Comparison of ENCODE assay signal across 20 cellular contexts in genomic region chr14:60645191-60645590, GRCh38. TPM values are rescaled to one million over a fixed set of nuclear protein-coding genes. Genes with fewer than 3 reads are reported as not detected.
DNase-seq lines count a peak whose midpoint lies in the region; ATAC-seq, FAIRE-seq and TF ChIP-seq lines count a peak whose summit lies in the region.
"Had no signal": no experiment of that assay in that cellular context is flagged by ENCODE, and none has a peak within 500 bp of the region (broad histone marks: within the 10 kb centered on the region; RNA-seq: fewer than 3 reads in every experiment).

No MANE protein-coding gene starts in this region.

- no peaks in the 10 kb centered on the region for H4K20me1 ChIP-seq in MM.1S (ENCODE audit: insufficient read depth, low read length)

- H3K36me3 ChIP-seq in MM.1S (replicated peaks; ENCODE audit: insufficient read depth, low read length) (no peaks in the 10 kb centered on the region), bronchial epithelial cell (ENCODE audit: control insufficient read depth, insufficient read depth, low read length) (peaks cover 2% of the 10 kb centered on the region)
- H3K36me3 ChIP-seq: colonic mucosa, neural progenitor cell had no signal

- H3K36me3 Mint-ChIP-seq in osteocyte (ENCODE audit: unreplicated experiment), result peaks cover 76% of the 10 kb centered on the region
- H3K36me3 Mint-ChIP-seq: CD8-positive, alpha-beta memory T cell; neural progenitor cell had no signal

- H3K27me3 Mint-ChIP-seq in osteocyte (ENCODE audit: unreplicated experiment), result no peaks in the 10 kb centered on the region

- peak overlapping the region; percentile 81; the same call in 1 of the 2 replicates for H3K27ac ChIP-seq in MM.1S (ENCODE audit: low read length)
- H3K27ac ChIP-seq: colonic mucosa, neural progenitor cell, RWPE1 had no signal

- no peaks in the 10 kb centered on the region for H3K9me3 Mint-ChIP-seq in osteocyte (ENCODE audit: unreplicated experiment)
- H3K9me3 Mint-ChIP-seq: CD8-positive, alpha-beta memory T cell; neural progenitor cell; stimulated activated naive CD8-positive, alpha-beta T cell treated with anti-CD3 and anti-CD28 coated beads, Interleukin-15, Interleukin-2, amounts not matched to agents 100 ng/mL and 50 ng/mL, for 24 hours had no signal

- H2AFZ ChIP-seq in MM.1S (ENCODE audit: low read length), result no peak overlapping the region
- H2AFZ ChIP-seq: neural progenitor cell had no signal

- no peaks in the 10 kb centered on the region for H3K9me3 ChIP-seq in MM.1S (replicated peaks; ENCODE audit: insufficient read depth, low read length)
- H3K9me3 ChIP-seq: colonic mucosa had no signal

- no peaks in the 10 kb centered on the region for H3K9me2 ChIP-seq in MM.1S (replicated peaks; ENCODE audit: insufficient read depth, low read length)

- DNase-seq in GM10266 (ENCODE audit: extremely low spot score), result peak; percentile 24
- DNase-seq in MM.1S, result peak; percentile 80
- DNase-seq in bronchial epithelial cell (ENCODE audit: low read depth), result peak; percentile 42
- no peak for DNase-seq in osteocyte (ENCODE audit: extremely low spot score, unreplicated experiment)
- DNase-seq in NCI-H2029 (lab: John Stamatoyannopoulos, UW), result no peak
- DNase-seq in posterior vena cava (ENCODE audit: low spot score), result no peak
- no peak for DNase-seq in posterior cingulate gyrus
- DNase-seq: activated CD4-positive, alpha-beta T cell treated with anti-CD3 and anti-CD28 coated beads, Interleukin-2, amount 10 ng/mL, durations not matched to agents 24 days and 14 days; activated CD8-positive, alpha-beta memory T cell treated with anti-CD3 and anti-CD28 coated beads, Interleukin-2, amount 50 U/mL, for 4 hours; CD8-positive, alpha-beta memory T cell; colonic mucosa; HCEC 1CT; NCI-H1092 treated with DMSO at 0.1 percent for 48 hours; NCI-H226; SW 1271 had no signal

- no peak for FAIRE-seq in bronchial epithelial cell (lab: Jason Lieb, UNC)
- FAIRE-seq: K562 had no signal

- peaks cover 13% of the 10 kb centered on the region for H3F3A ChIP-seq in MM.1S (ENCODE audit: insufficient read depth, low read length)

- H3K4me2 ChIP-seq in MM.1S (ENCODE audit: low read depth, low read length), result peak overlapping the region; percentile 41; the same call in 1 of the 2 replicates
- H3K4me2 ChIP-seq: neural progenitor cell had no signal

- H3K4me3 ChIP-seq in MM.1S (ENCODE audit: low read length) (no peak overlapping the region), bronchial epithelial cell (ENCODE audit: low read depth, low read length) (no peak overlapping the region)
- H3K4me3 ChIP-seq: colonic mucosa, K562, neural progenitor cell had no signal

- no peak for TF ChIP-seq CTCF in GM10266 (IDR thresholded peaks at IDR 0.05; ENCODE audit: control insufficient read depth, insufficient read depth, low read depth, missing control alignments)
- no peak for TF ChIP-seq CTCF in MM.1S (IDR thresholded peaks at IDR 0.05; ENCODE audit: low read length)
- no peak for TF ChIP-seq CTCF in bronchial epithelial cell (IDR thresholded peaks at IDR 0.05; ENCODE audit: insufficient read depth, low read length, severe bottlenecking)
- TF ChIP-seq CTCF in osteocyte (IDR thresholded peaks at IDR 0.05), result no peak

- peak overlapping the region; percentile 99 for H3K4me3 Mint-ChIP-seq in osteocyte (ENCODE audit: unreplicated experiment)
- H3K4me3 Mint-ChIP-seq: activated CD4-positive, alpha-beta T cell treated with anti-CD3 and anti-CD28 coated beads, Interleukin-2, amount 10 ng/mL, durations not matched to agents 24 days and 14 days; CD8-positive, alpha-beta memory T cell; neural progenitor cell; stimulated activated naive CD8-positive, alpha-beta T cell treated with anti-CD3 and anti-CD28 coated beads, Interleukin-15, Interleukin-2, amounts not matched to agents 100 ng/mL and 50 ng/mL, for 24 hours had no signal

- ATAC-seq in HG02840 (IDR thresholded peaks at IDR 0.05; ENCODE audit: low FRiP score, unreplicated experiment), result no peak
- ATAC-seq: K562 had no signal

- peaks cover 38% of the 10 kb centered on the region for H3K4me1 Mint-ChIP-seq in osteocyte (ENCODE audit: unreplicated experiment)

- peak overlapping the region; percentile 99 for H3K27ac Mint-ChIP-seq in osteocyte (ENCODE audit: unreplicated experiment)
- H3K27ac Mint-ChIP-seq: activated CD4-positive, alpha-beta T cell treated with anti-CD3 and anti-CD28 coated beads, Interleukin-2, amount 10 ng/mL, durations not matched to agents 24 days and 14 days; CD8-positive, alpha-beta memory T cell; neural progenitor cell; stimulated activated naive CD8-positive, alpha-beta T cell treated with anti-CD3 and anti-CD28 coated beads, Interleukin-15, Interleukin-2, amounts not matched to agents 100 ng/mL and 50 ng/mL, for 24 hours had no signal

- H3K79me2 ChIP-seq in MM.1S (ENCODE audit: low read length), result no peaks in the 10 kb centered on the region

- H3K9ac ChIP-seq in MM.1S (ENCODE audit: low read length), result no peak overlapping the region
- H3K9ac ChIP-seq: neural progenitor cell had no signal

- intact Hi-C loops in posterior vena cava (cut with DNase I), result no loop called here
- intact Hi-C loops in posterior cingulate gyrus (cut with DNase I), result no loop called here

- peaks cover 14% of the 10 kb centered on the region for H3K4me1 ChIP-seq in MM.1S (ENCODE audit: low read length)

- peaks cover 7% of the 10 kb centered on the region; the same call in 1 of the 2 replicates for H3K27me3 ChIP-seq in MM.1S (replicated peaks; ENCODE audit: insufficient read depth, low read length)
- H3K27me3 ChIP-seq in bronchial epithelial cell (ENCODE audit: control insufficient read depth, insufficient read depth, low read length), result no peaks in the 10 kb centered on the region

RNA-seq across cellular contexts. Expression of gene SIX1, which starts 4.1 kb away (rescaled TPM):
- total RNA-seq in bronchial epithelial cell, result 5.3 and 6.5 TPM in 2 replicates
- 339 and 340 TPM in 2 replicates for total RNA-seq in osteocyte
- 1 to 10 TPM; 4.3 TPM for total RNA-seq in posterior vena cava
- total RNA-seq: CD8-positive, alpha-beta memory T cell; colonic mucosa had no signal

Comparison
In these comparisons a context has a peak if more than half of its experiments do, and no peak if none do; other contexts are left out.
1. DNase-seq: peak in GM10266 (single experiment), MM.1S (single experiment) and bronchial epithelial cell (single experiment); none in osteocyte (single experiment), NCI-H2029 (single experiment), posterior vena cava (single experiment) and posterior cingulate gyrus (0 of 10).
2. RNA of gene SIX1, which starts 4.1 kb away (total RNA-seq): 339 to 340 TPM in osteocyte; 5.3 to 6.5 TPM in bronchial epithelial cell and 4.3 TPM in posterior vena cava; every median in the first group is over 10 times any median in the second.